8 cellular contexts compared by ENCODE assay signal in the genomic region with DNA sequence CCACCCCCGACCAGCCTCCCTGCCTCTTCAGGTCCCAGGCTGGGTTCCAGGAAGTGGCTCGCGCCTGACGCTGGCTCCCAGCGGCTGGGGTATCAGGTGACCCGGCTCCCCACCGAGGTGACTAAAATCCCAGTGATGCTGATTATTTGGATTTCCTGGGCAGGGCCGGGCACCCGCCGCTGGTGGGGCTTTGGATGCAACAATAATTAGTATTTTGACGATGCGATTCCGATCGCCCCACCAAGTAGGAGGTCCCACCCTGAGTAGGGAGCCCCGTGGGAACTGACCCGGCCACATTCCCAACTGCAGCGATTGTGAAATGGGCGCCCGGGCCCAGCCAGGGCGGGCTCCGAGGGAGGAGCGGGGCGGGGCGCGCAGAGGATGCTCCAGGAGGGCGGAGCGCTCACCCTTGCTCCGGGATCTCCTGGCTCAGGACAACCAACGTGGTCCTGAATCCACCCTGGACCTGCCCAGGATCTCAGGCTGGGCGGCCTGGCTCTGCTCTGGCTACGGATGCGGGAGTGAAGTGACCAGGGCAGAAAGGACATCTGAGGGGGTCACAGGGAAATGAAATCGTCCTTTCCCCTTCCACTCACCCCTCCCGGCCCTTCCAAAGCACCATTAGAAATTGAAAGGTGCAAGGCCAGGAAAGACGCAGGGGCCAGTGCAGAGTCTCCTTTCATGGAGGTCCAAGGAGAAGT. TPM values are rescaled to one million over a fixed set of nuclear protein-coding genes. Genes with fewer than 3 reads are reported as not detected.
A peak's percentile ranks its signal among the peaks of the same experiment; 100 is the strongest.
DNase-seq lines count a peak whose midpoint lies in the region; ATAC-seq, FAIRE-seq and TF ChIP-seq lines count a peak whose summit lies in the region.

No MANE protein-coding gene starts in this region.

- no peaks in the 10 kb centered on the region for H3K36me3 ChIP-seq in heart left ventricle

- no peaks in the 10 kb centered on the region for H3K9me3 ChIP-seq in heart left ventricle

- CTCF ChIA-PET in activated naive CD4-positive, alpha-beta T cell treated with anti-CD3 and anti-CD28 coated beads, Interleukin-2, amount 10 ng/mL, durations not matched to agents 7 days and 5 days (lab: Charles Lee) = interaction anchor here (2.9 kb wide), 1 partner anchor 175 kb away, joined by 13 read pairs; no protein-coding TSS in a partner anchor
- CTCF ChIA-PET in activated CD8-positive, alpha-beta T cell treated with anti-CD3 and anti-CD28 coated beads for 36 hours (lab: Charles Lee) = interaction anchor here (0.7 to 2.0 kb wide), 3 partner anchors 16 to 26 kb away, joined by 3 to 6 read pairs (median 6); no protein-coding TSS in a partner anchor
- CTCF ChIA-PET in GM10248 (lab: Yijun Ruan, JAX) = interaction anchor here (1.0 to 1.7 kb wide), 2 partner anchors 16 to 176 kb away, joined by 3 to 6 read pairs; no protein-coding TSS in a partner anchor

- intact Hi-C loops in activated CD8-positive, alpha-beta T cell treated with anti-CD3 and anti-CD28 coated beads for 36 hours (cut with micrococcal nuclease) = no loop called here
- intact Hi-C loops in heart left ventricle (cut with DNase I) = loop anchor here in 3 of 10 donors (5.0 to 10.0 kb wide), 3 partner anchors 173 to 395 kb away; no protein-coding TSS in a partner anchor

- peak; percentile 34 for DNase-seq in activated naive CD4-positive, alpha-beta T cell treated with anti-CD3 and anti-CD28 coated beads, Interleukin-2, amount 10 ng/mL, durations not matched to agents 7 days and 5 days
- no peak for DNase-seq in activated naive CD4-positive, alpha-beta T cell treated with Interleukin-2 at 50 U/mL for 16 hours
- DNase-seq in activated CD8-positive, alpha-beta T cell treated with anti-CD3 and anti-CD28 coated beads for 36 hours = peak; percentile 29
- DNase-seq in heart left ventricle = peak; percentile 44 to 74 (median 63)
- no peak for DNase-seq in skeletal muscle cell (ENCODE audit: low read depth)
- no peak for DNase-seq in RCC 7860 (ENCODE audit: low spot score)
- DNase-seq in GM10248 (ENCODE audit: extremely low spot score) = no peak
- no peak for DNase-seq in cortex of kidney (lab: John Stamatoyannopoulos, UW)

- H3K4me3 ChIP-seq in heart left ventricle = peak overlapping the region in 10 of 12 donors; percentile 3 to 49 (median 32)
- H3K4me3 ChIP-seq in skeletal muscle cell (ENCODE audit: low read depth, low read length) = peak overlapping the region; percentile 7

- no peak for TF ChIP-seq CTCF in activated CD8-positive, alpha-beta T cell treated with anti-CD3 and anti-CD28 coated beads for 36 hours (IDR thresholded peaks at IDR 0.05)
- TF ChIP-seq CTCF in heart left ventricle (IDR thresholded peaks at IDR 0.05) (no peak), GM10248 (IDR thresholded peaks at IDR 0.05; ENCODE audit: control extremely low read depth, extremely low read depth, low read depth, missing control alignments) (no peak)

- TF ChIP-seq POLR2A in heart left ventricle (IDR thresholded peaks at IDR 0.05) = no peak

- no peak for FAIRE-seq in RCC 7860 (lab: Jason Lieb, UNC)

- peaks cover 58% of the 10 kb centered on the region for H3K4me1 Mint-ChIP-seq in activated naive CD4-positive, alpha-beta T cell treated with anti-CD3 and anti-CD28 coated beads, Interleukin-2, amount 10 ng/mL, durations not matched to agents 7 days and 5 days
- peaks cover 65% of the 10 kb centered on the region for H3K4me1 Mint-ChIP-seq in activated CD8-positive, alpha-beta T cell treated with anti-CD3 and anti-CD28 coated beads for 36 hours (ENCODE audit: low read depth)

- WGBS in heart left ventricle, 4 donors = 12 to 16% (median 13%) methylated on average over 24 to 35 of the region's 35 CpGs

- POLR2A ChIA-PET in activated CD8-positive, alpha-beta T cell treated with anti-CD3 and anti-CD28 coated beads for 36 hours (lab: Charles Lee) = interaction anchor here (1.1 to 2.6 kb wide), 5 partner anchors 11 to 37 kb away, joined by 3 to 18 read pairs (median 4); partner anchors contain the start of gene SMC3
- POLR2A ChIA-PET in GM10248 (lab: Yijun Ruan, JAX) = interaction anchor here (2.2 kb wide), 1 partner anchor 18 kb away, joined by 7 read pairs; no protein-coding TSS in a partner anchor

- H3K4me1 ChIP-seq in heart left ventricle = peaks cover 0 to 44% (median 5%) of the 10 kb centered on the region in 12 donors

- H3K4me3 Mint-ChIP-seq in activated naive CD4-positive, alpha-beta T cell treated with anti-CD3 and anti-CD28 coated beads, Interleukin-2, amount 10 ng/mL, durations not matched to agents 7 days and 5 days = no peak overlapping the region
- no peak overlapping the region for H3K4me3 Mint-ChIP-seq in activated CD8-positive, alpha-beta T cell treated with anti-CD3 and anti-CD28 coated beads for 36 hours

- H3K27ac Mint-ChIP-seq in activated naive CD4-positive, alpha-beta T cell treated with anti-CD3 and anti-CD28 coated beads, Interleukin-2, amount 10 ng/mL, durations not matched to agents 7 days and 5 days = peak overlapping the region; percentile 5
- H3K27ac Mint-ChIP-seq in activated CD8-positive, alpha-beta T cell treated with anti-CD3 and anti-CD28 coated beads for 36 hours = no peak overlapping the region

- no peak overlapping the region for H3K27ac ChIP-seq in heart left ventricle

- no peak for ATAC-seq in activated CD8-positive, alpha-beta T cell treated with anti-CD3 and anti-CD28 coated beads for 36 hours
- ATAC-seq in heart left ventricle = peak; percentile 58 to 89 (median 88)

- no peaks in the 10 kb centered on the region for H3K36me3 Mint-ChIP-seq in activated naive CD4-positive, alpha-beta T cell treated with anti-CD3 and anti-CD28 coated beads, Interleukin-2, amount 10 ng/mL, durations not matched to agents 7 days and 5 days
- no peaks in the 10 kb centered on the region for H3K36me3 Mint-ChIP-seq in activated CD8-positive, alpha-beta T cell treated with anti-CD3 and anti-CD28 coated beads for 36 hours (ENCODE audit: low read depth)

- H3K9me3 Mint-ChIP-seq in activated naive CD4-positive, alpha-beta T cell treated with anti-CD3 and anti-CD28 coated beads, Interleukin-2, amount 10 ng/mL, durations not matched to agents 7 days and 5 days = no peaks in the 10 kb centered on the region
- no peaks in the 10 kb centered on the region for H3K9me3 Mint-ChIP-seq in activated CD8-positive, alpha-beta T cell treated with anti-CD3 and anti-CD28 coated beads for 36 hours

- peaks cover 0 to 4% (median 0%) of the 10 kb centered on the region in 9 donors for H3K27me3 ChIP-seq in heart left ventricle

- H3K27me3 Mint-ChIP-seq in activated naive CD4-positive, alpha-beta T cell treated with anti-CD3 and anti-CD28 coated beads, Interleukin-2, amount 10 ng/mL, durations not matched to agents 7 days and 5 days = peaks cover 46% of the 10 kb centered on the region
- no peaks in the 10 kb centered on the region for H3K27me3 Mint-ChIP-seq in activated CD8-positive, alpha-beta T cell treated with anti-CD3 and anti-CD28 coated beads for 36 hours

RNA-seq across cellular contexts. Expression of gene DUSP5, which starts 32.6 kb away (rescaled TPM):
- total RNA-seq in activated CD8-positive, alpha-beta T cell treated with anti-CD3 and anti-CD28 coated beads for 36 hours = 10 to 100 TPM; 49.4 to 50.8 TPM
- total RNA-seq in heart left ventricle = 10 to 100 TPM in 7 of 9 donors, 1 to 10 TPM in 2; 5.5 to 36.4 (median 16.1) TPM
- 10 to 100 TPM in 1 of 2 donors, 1 to 10 TPM in 1; 3.5 to 42.7 TPM for polyA plus RNA-seq in heart left ventricle

RNA-seq across cellular contexts. Expression of gene SMC3, which starts 37.2 kb away (rescaled TPM):
- total RNA-seq in activated CD8-positive, alpha-beta T cell treated with anti-CD3 and anti-CD28 coated beads for 36 hours = 10 to 100 TPM; 69.7 to 71.2 TPM
- 10 to 100 TPM; 14.4 to 29.2 (median 20.1) TPM for total RNA-seq in heart left ventricle
- 10 to 100 TPM; 12.0 to 18.7 TPM for polyA plus RNA-seq in heart left ventricle

Comparison
In these comparisons a context has a peak if more than half of its experiments do, and no peak if none do; other contexts are left out.
1. DNase-seq: peak in activated naive CD4-positive, alpha-beta T cell treated with anti-CD3 and anti-CD28 coated beads, Interleukin-2, amount 10 ng/mL, durations not matched to agents 7 days and 5 days (single experiment), activated CD8-positive, alpha-beta T cell treated with anti-CD3 and anti-CD28 coated beads for 36 hours (single experiment) and heart left ventricle (5 of 5); none in activated naive CD4-positive, alpha-beta T cell treated with Interleukin-2 at 50 U/mL for 16 hours (single experiment), skeletal muscle cell (single experiment), RCC 7860 (single experiment), GM10248 (single experiment) and cortex of kidney (single experiment).